14 cellular contexts compared by ENCODE assay signal in genomic region chr12:13436696-13437391, GRCh38.
DNase-seq lines count a peak whose midpoint lies in the region; ATAC-seq, FAIRE-seq and TF ChIP-seq lines count a peak whose summit lies in the region.
"Had no signal": no experiment of that assay in that cellular context is flagged by ENCODE, and none has a peak within 500 bp of the region (broad histone marks: within the 10 kb centered on the region; RNA-seq: fewer than 3 reads in every experiment).

No MANE protein-coding gene starts in this region.

- H3F3A ChIP-seq in GM23338 (replicated peaks; ENCODE audit: low read depth), result no peaks in the 10 kb centered on the region

- H3K9me3 Mint-ChIP-seq in astrocyte (ENCODE audit: unreplicated experiment) (peaks cover 4% of the 10 kb centered on the region), GM23338 (no peaks in the 10 kb centered on the region)
- H3K9me3 Mint-ChIP-seq: activated naive CD4-positive, alpha-beta T cell treated with anti-CD3 and anti-CD28 coated beads, Interleukin-2, amount 50 U/mL, for 24 hours; effector memory CD8-positive, alpha-beta T cell; nephron progenitor cell; stimulated activated effector memory CD8-positive, alpha-beta T cell treated with anti-CD3 and anti-CD28 coated beads, Interleukin-12 subunit alpha, Interleukin-12 subunit beta, amount 100 ng/mL, for 72 hours had no signal

- H3K27ac ChIP-seq in astrocyte (ENCODE audit: low read depth, low read length) (no peak overlapping the region), right cardiac atrium (ENCODE audit: low read length) (no peak overlapping the region), GM23338 (ENCODE audit: low read depth) (no peak overlapping the region)

- DNase-seq in Right ventricle myocardium superior (peak; percentile 43), cardiac septum (ENCODE audit: low spot score) (no peak), astrocyte (ENCODE audit: low read depth) (peak; percentile 5), right cardiac atrium (peak; percentile 57 to 76 (median 59)), GM23338 (ENCODE audit: low spot score) (no peak), NCI-H2196 treated with DMSO at 0.1 percent for 48 hours (lab: John Stamatoyannopoulos, UW; ENCODE audit: unreplicated experiment) (no peak), NCI-H1694 treated with DMSO at 0.1 percent for 48 hours (lab: John Stamatoyannopoulos, UW) (no peak)
- DNase-seq: effector memory CD8-positive, alpha-beta T cell; NCI-H526 treated with DMSO at 0.1 percent for 48 hours; nephron progenitor cell; T-helper 1 cell had no signal

- no peaks in the 10 kb centered on the region for H4K20me1 ChIP-seq in astrocyte (ENCODE audit: insufficient read depth, low read length)
- no peaks in the 10 kb centered on the region for H4K20me1 ChIP-seq in GM23338 (replicated peaks; ENCODE audit: insufficient read depth)

- ATAC-seq in Right ventricle myocardium superior (ENCODE audit: poor library complexity) (peak; percentile 76), right cardiac atrium (peak; percentile 77 to 84), GM23338 (no peak), GM21367 (IDR thresholded peaks at IDR 0.05; ENCODE audit: unreplicated experiment) (no peak)
- ATAC-seq: effector memory CD8-positive, alpha-beta T cell; stimulated activated effector memory CD8-positive, alpha-beta T cell treated with anti-CD3 and anti-CD28 coated beads, Interleukin-12 subunit alpha, Interleukin-12 subunit beta, amount 100 ng/mL, for 72 hours had no signal

- intact Hi-C loops in Right ventricle myocardium superior (cut with DNase I), result no loop called here
- intact Hi-C loops in cardiac septum (cut with DNase I), result no loop called here
- intact Hi-C loops in right cardiac atrium (cut with DNase I), result no loop called here

- TF ChIP-seq CTCF in astrocyte (IDR thresholded peaks at IDR 0.05; ENCODE audit: insufficient read depth, low read depth, low read length), result no peak
- TF ChIP-seq CTCF in GM23338 (conservative IDR thresholded peaks at IDR 0.05; ENCODE audit: low read depth in 2 of 2), result no peak

- H3K4me1 Mint-ChIP-seq in astrocyte (ENCODE audit: low read depth, unreplicated experiment) (peaks cover 21% of the 10 kb centered on the region), GM23338 (peaks cover 9% of the 10 kb centered on the region; the same call in 2 of the 3 replicates)
- H3K4me1 Mint-ChIP-seq: activated naive CD4-positive, alpha-beta T cell treated with anti-CD3 and anti-CD28 coated beads, Interleukin-2, amount 50 U/mL, for 24 hours; nephron progenitor cell; stimulated activated effector memory CD8-positive, alpha-beta T cell treated with anti-CD3 and anti-CD28 coated beads, Interleukin-12 subunit alpha, Interleukin-12 subunit beta, amount 100 ng/mL, for 72 hours had no signal

- H3K27me3 Mint-ChIP-seq in astrocyte (ENCODE audit: low read depth, unreplicated experiment), result peaks cover 3% of the 10 kb centered on the region
- peaks cover 7% of the 10 kb centered on the region for H3K27me3 Mint-ChIP-seq in GM23338 (ENCODE audit: insufficient read depth, low read depth, poor library complexity)

- WGBS in right cardiac atrium, result 29% methylated on average over 11 of the region's 11 CpGs

- no peaks in the 10 kb centered on the region for H3K9me3 ChIP-seq in astrocyte (ENCODE audit: insufficient read depth, low read depth, low read length)
- no peaks in the 10 kb centered on the region for H3K9me3 ChIP-seq in right cardiac atrium (ENCODE audit: control insufficient read depth, low read length)

- no peak for FAIRE-seq in astrocyte (lab: Jason Lieb, UNC)

- H2AFZ ChIP-seq in astrocyte (ENCODE audit: low read depth, low read length), result no peak overlapping the region
- no peak overlapping the region for H2AFZ ChIP-seq in GM23338

- H3K36me3 ChIP-seq in astrocyte (ENCODE audit: insufficient read depth, low read length) (no peaks in the 10 kb centered on the region), GM23338 (ENCODE audit: insufficient read depth) (no peaks in the 10 kb centered on the region)

- no peaks in the 10 kb centered on the region for H3K9me2 ChIP-seq in GM23338 (ENCODE audit: insufficient read depth)

- H3K4me3 ChIP-seq in astrocyte (ENCODE audit: insufficient read depth, low read depth, low read length) (no peak overlapping the region), right cardiac atrium (ENCODE audit: low read length) (no peak overlapping the region), GM23338 (no peak overlapping the region)

- H3K4me2 ChIP-seq in astrocyte (ENCODE audit: low read length) (peak overlapping the region; percentile 7), GM23338 (no peak overlapping the region)

- no peak overlapping the region for H3K4me3 Mint-ChIP-seq in astrocyte (ENCODE audit: unreplicated experiment)
- H3K4me3 Mint-ChIP-seq in GM23338, result no peak overlapping the region
- H3K4me3 Mint-ChIP-seq: activated naive CD4-positive, alpha-beta T cell treated with anti-CD3 and anti-CD28 coated beads, Interleukin-2, amount 50 U/mL, for 24 hours; effector memory CD8-positive, alpha-beta T cell; nephron progenitor cell; stimulated activated effector memory CD8-positive, alpha-beta T cell treated with anti-CD3 and anti-CD28 coated beads, Interleukin-12 subunit alpha, Interleukin-12 subunit beta, amount 100 ng/mL, for 72 hours had no signal

- H3K9ac ChIP-seq in astrocyte (ENCODE audit: low read length), result no peak overlapping the region

- H3K79me2 ChIP-seq in astrocyte (ENCODE audit: insufficient read depth, low read length), result no peaks in the 10 kb centered on the region
- H3K79me2 ChIP-seq in GM23338 (replicated peaks; ENCODE audit: insufficient read depth), result no peaks in the 10 kb centered on the region

- H3K36me3 Mint-ChIP-seq in astrocyte (ENCODE audit: low read depth, unreplicated experiment) (no peaks in the 10 kb centered on the region), GM23338 (ENCODE audit: low read depth) (no peaks in the 10 kb centered on the region)
- H3K36me3 Mint-ChIP-seq: activated naive CD4-positive, alpha-beta T cell treated with anti-CD3 and anti-CD28 coated beads, Interleukin-2, amount 50 U/mL, for 24 hours; stimulated activated effector memory CD8-positive, alpha-beta T cell treated with anti-CD3 and anti-CD28 coated beads, Interleukin-12 subunit alpha, Interleukin-12 subunit beta, amount 100 ng/mL, for 72 hours had no signal

- H3K27me3 ChIP-seq in astrocyte (ENCODE audit: insufficient read depth, low read length) (no peaks in the 10 kb centered on the region), right cardiac atrium (ENCODE audit: control insufficient read depth, insufficient read depth) (no peaks in the 10 kb centered on the region), GM23338 (ENCODE audit: insufficient read depth) (no peaks in the 10 kb centered on the region)

- H3K4me1 ChIP-seq in astrocyte (ENCODE audit: insufficient read depth, low read length) (peaks cover 9% of the 10 kb centered on the region), right cardiac atrium (ENCODE audit: control insufficient read depth, insufficient read depth, low read length) (peaks cover 4% of the 10 kb centered on the region), GM23338 (ENCODE audit: insufficient read depth) (peaks cover 11% of the 10 kb centered on the region; the same call in 1 of the 2 replicates)

- H3K27ac Mint-ChIP-seq in astrocyte (ENCODE audit: unreplicated experiment) (peak overlapping the region; percentile 58), GM23338 (no peak overlapping the region)
- H3K27ac Mint-ChIP-seq: activated naive CD4-positive, alpha-beta T cell treated with anti-CD3 and anti-CD28 coated beads, Interleukin-2, amount 50 U/mL, for 24 hours; effector memory CD8-positive, alpha-beta T cell; nephron progenitor cell; stimulated activated effector memory CD8-positive, alpha-beta T cell treated with anti-CD3 and anti-CD28 coated beads, Interleukin-12 subunit alpha, Interleukin-12 subunit beta, amount 100 ng/mL, for 72 hours had no signal

TF ChIP-seq in GM23338, 12 proteins besides CTCF, POLR2A, EP300 and RAD21 (continues in another document):
- TF ChIP-seq EZH2phosphoT487 (IDR thresholded peaks at IDR 0.05; ENCODE audit: unreplicated experiment), result no peak
- no peak for TF ChIP-seq POLR2AphosphoS5 (IDR thresholded peaks at IDR 0.05; ENCODE audit: low read depth)
- TF ChIP-seq STAT1 (IDR thresholded peaks at IDR 0.05; ENCODE audit: unreplicated experiment), result no peak
- no peak for TF ChIP-seq EZH2 (IDR thresholded peaks at IDR 0.05; ENCODE audit: low read depth, unreplicated experiment)
- no peak for TF ChIP-seq CREB1 (CRISPR knock-in tag; IDR thresholded peaks at IDR 0.05; ENCODE audit: low read depth)

Comparison
In these comparisons a context has a peak if more than half of its experiments do, and no peak if none do; other contexts are left out.
1. DNase-seq: peak in Right ventricle myocardium superior (single experiment), astrocyte (single experiment) and right cardiac atrium (3 of 3); none in cardiac septum (single experiment), GM23338 (single experiment), NCI-H2196 treated with DMSO at 0.1 percent for 48 hours (single experiment) and NCI-H1694 treated with DMSO at 0.1 percent for 48 hours (single experiment).
2. ATAC-seq: peak in Right ventricle myocardium superior (single experiment) and right cardiac atrium (2 of 2); none in GM23338 (single experiment) and GM21367 (single experiment).